1 cellular context compared by ENCODE assay signal in the genomic region with DNA sequence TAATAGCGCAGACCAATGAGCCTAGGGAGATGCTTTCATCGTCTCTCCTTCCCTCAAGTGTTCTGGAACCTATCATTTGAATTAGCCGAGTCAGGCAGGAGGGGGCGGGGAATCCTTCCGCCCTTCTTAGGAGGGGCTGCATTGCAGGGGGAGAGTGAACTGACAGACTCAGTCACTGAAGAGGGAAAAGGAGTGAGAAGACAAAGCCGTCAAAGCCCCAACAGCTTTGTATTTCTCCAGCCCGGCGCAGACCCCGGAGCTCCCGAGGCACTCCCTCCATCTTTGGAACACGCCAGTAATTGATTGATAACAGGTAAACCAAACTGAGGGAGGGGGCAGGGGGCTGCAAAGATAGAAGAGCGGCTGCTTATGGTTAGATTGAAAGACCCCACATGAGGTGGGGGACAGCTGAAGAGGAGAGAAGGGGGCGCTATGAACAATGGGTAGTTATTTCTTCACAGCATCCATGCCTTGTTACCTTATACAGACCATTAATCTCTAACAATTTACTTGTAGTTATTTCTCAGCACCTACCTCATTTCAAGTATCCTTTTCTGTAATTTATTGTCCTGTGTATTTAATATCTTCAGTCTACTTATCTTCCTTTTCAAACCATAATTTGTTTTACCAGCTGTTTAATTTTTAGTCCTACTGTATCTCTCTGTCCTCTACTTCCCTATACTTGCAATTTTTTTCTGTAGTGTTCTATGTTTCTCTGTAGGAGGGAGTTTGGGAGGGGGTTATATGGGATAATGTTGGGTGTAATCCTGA.
TF ChIP-seq lines count a peak whose summit lies in the region.

A gene with protein sequence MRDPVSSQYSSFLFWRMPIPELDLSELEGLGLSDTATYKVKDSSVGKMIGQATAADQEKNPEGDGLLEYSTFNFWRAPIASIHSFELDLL (plus strand): TSS at position 157 of the 771 bp plus-strand sequence. CDS start 6,828 bp downstream, outside the sequence.

TF ChIP-seq in IMR-90, 13 proteins besides CTCF, POLR2A, EP300 and RAD21 (continued from another document):
- TF ChIP-seq FOS (IDR thresholded peaks at IDR 0.05; ENCODE audit: low read depth, low read length) (no peak), MAFK (IDR thresholded peaks at IDR 0.05; ENCODE audit: low read depth, low read length) (peak; percentile 62; the same call in 1 of the 2 replicates)
- TF ChIP-seq, protein P1, sequence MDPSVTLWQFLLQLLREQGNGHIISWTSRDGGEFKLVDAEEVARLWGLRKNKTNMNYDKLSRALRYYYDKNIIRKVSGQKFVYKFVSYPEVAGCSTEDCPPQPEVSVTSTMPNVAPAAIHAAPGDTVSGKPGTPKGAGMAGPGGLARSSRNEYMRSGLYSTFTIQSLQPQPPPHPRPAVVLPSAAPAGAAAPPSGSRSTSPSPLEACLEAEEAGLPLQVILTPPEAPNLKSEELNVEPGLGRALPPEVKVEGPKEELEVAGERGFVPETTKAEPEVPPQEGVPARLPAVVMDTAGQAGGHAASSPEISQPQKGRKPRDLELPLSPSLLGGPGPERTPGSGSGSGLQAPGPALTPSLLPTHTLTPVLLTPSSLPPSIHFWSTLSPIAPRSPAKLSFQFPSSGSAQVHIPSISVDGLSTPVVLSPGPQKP (IDR thresholded peaks at IDR 0.05; ENCODE audit: borderline replicate concordance, low read depth, low read length): no peak
